8 cellular contexts compared by ENCODE assay signal in the genomic region with DNA sequence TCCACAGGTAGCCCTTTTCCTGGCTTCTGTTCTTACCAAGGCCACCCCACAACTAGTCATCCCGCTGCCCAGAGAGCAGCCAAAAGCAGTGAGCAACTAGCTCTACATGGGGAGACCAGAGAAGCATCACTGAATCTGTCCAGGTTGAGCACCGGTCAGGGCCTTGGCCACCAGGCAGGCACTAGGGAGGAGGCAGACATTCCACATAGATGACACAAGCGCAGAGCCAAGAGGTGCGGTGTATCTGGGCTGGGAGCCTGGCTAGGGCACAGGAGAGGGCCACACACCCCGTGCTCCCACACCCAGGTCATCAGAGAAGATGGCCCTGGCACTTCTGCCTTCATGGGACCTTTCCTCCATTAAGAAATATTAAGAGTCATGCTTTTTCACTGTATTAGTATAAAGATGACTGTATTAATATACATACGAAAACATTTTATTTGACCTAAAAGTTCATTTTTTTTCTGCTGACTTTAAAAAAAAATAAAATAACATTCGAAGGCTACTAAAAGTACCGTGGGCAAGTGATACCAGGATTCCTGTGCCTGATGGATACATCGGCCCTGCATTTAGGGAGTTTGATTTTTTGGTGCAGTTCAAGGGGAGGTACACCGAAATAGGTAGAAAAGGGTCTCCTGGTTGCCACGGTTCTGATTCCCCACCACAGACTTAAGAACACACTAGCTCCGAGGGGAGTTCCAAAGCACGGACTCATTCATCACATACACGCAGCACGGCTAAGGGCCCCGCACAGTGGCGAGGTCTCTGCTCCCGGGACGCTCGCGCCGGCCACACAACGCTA. TPM values are rescaled to one million over a fixed set of nuclear protein-coding genes. Genes with fewer than 3 reads are reported as not detected.
DNase-seq lines count a peak whose midpoint lies in the region; ATAC-seq, FAIRE-seq and TF ChIP-seq lines count a peak whose summit lies in the region.

No MANE protein-coding gene starts in this region.

- DNase-seq in T-helper 1 cell (no peak), MM.1S (no peak), T47D (ENCODE audit: low read depth in 1 of 2, low spot score in 1 of 2) (peak; percentile 66 to 84), HepG2 (ENCODE audit: low spot score) (peak; percentile 63), tibial nerve (ENCODE audit: low spot score in 2 of 2) (no peak), DMS153 treated with DMSO at 0.1 percent for 48 hours (lab: John Stamatoyannopoulos, UW; ENCODE audit: unreplicated experiment) (no peak), NCI-H146 treated with DMSO at 0.1 percent for 48 hours (lab: John Stamatoyannopoulos, UW; ENCODE audit: unreplicated experiment) (no peak)

- peaks cover 41% of the 10 kb centered on the region for H3K4me1 ChIP-seq in MM.1S (ENCODE audit: low read length)
- H3K4me1 ChIP-seq in HepG2 (ENCODE audit: insufficient read depth, low read length): peaks cover 67% of the 10 kb centered on the region
- H3K4me1 ChIP-seq in tibial nerve: peaks cover 0 to 62% (median 43%) of the 10 kb centered on the region in 4 donors

- H3K36me3 ChIP-seq in MM.1S (replicated peaks; ENCODE audit: insufficient read depth, low read length) (no peaks in the 10 kb centered on the region), HepG2 (replicated peaks in 1 of 2; ENCODE audit: control insufficient read depth in 1 of 2, insufficient read depth in 2 of 2, low read length in 2 of 2) (peaks cover 4 to 12% of the 10 kb centered on the region in 2 experiments; a peak in 3 of 5 replicates), tibial nerve (no peaks in the 10 kb centered on the region)

- H3K9ac ChIP-seq in MM.1S (ENCODE audit: low read length) (peak overlapping the region; percentile 94; the same call in 1 of the 2 replicates), HepG2 (ENCODE audit: insufficient read depth, low read depth, low read length) (peak overlapping the region; percentile 93)

- H3K27ac ChIP-seq in MM.1S (ENCODE audit: low read length) (no peak overlapping the region; the same call in 1 of the 2 replicates), HepG2 (ENCODE audit: extremely low read length, insufficient read depth, low read length) (peak overlapping the region; percentile 87), tibial nerve (peak overlapping the region; percentile 72 to 95 (median 92))

- WGBS in HepG2 (ENCODE audit: low lambda C conversion rate): 14% methylated on average over 15 of the region's 23 CpGs
- 20 to 30% methylated on average over 14 to 23 of the region's 23 CpGs for WGBS in tibial nerve, 2 donors

- no peak overlapping the region for H2AFZ ChIP-seq in MM.1S (ENCODE audit: low read length)
- no peak overlapping the region for H2AFZ ChIP-seq in HepG2 (ENCODE audit: low read length)

- H3F3A ChIP-seq in MM.1S (ENCODE audit: insufficient read depth, low read length): peaks cover 10% of the 10 kb centered on the region; the same call in 1 of the 2 replicates

- H3K4me2 ChIP-seq in MM.1S (ENCODE audit: low read depth, low read length) (peak overlapping the region; percentile 80), HepG2 (ENCODE audit: low read depth, low read length) (peak overlapping the region; percentile 94)

- no peak for TF ChIP-seq CTCF in MM.1S (IDR thresholded peaks at IDR 0.05; ENCODE audit: low read length)
- no peak for TF ChIP-seq CTCF in HepG2 (CRISPR knock-in tag; IDR thresholded peaks at IDR 0.05)
- TF ChIP-seq CTCF in tibial nerve (IDR thresholded peaks at IDR 0.05): no peak

- ATAC-seq in HepG2: peak; percentile 64

- H3K27me3 ChIP-seq in MM.1S (replicated peaks; ENCODE audit: insufficient read depth, low read length) (peaks cover 9% of the 10 kb centered on the region; the same call in 1 of the 2 replicates), HepG2 (ENCODE audit: control insufficient read depth in 1 of 2, insufficient read depth in 2 of 2, low read length in 2 of 2) (peaks cover 2 to 21% of the 10 kb centered on the region in 2 experiments; a peak in 4 of 5 replicates), tibial nerve (no peaks in the 10 kb centered on the region)

- H3K4me3 ChIP-seq in MM.1S (ENCODE audit: low read length) (peak overlapping the region; percentile 99), HepG2 (replicated peaks in 1 of 3; ENCODE audit: insufficient read depth in 1 of 3, low read depth in 2 of 3, low read length in 3 of 3) (peak overlapping the region; percentile 90 to 97 (median 97)), tibial nerve (peak overlapping the region; percentile 71 to 93 (median 79))

- CTCF ChIA-PET in HepG2 (lab: Yijun Ruan, JAX; ENCODE audit: low intra/inter-chr PET ratio, low total read pairs): no interaction called here

- peak; percentile 65 for FAIRE-seq in HepG2 (lab: Jason Lieb, UNC)

- no peaks in the 10 kb centered on the region for H3K36me3 Mint-ChIP-seq in T-helper 1 cell treated with Interleukin-12 subunit alpha and Interleukin-12 subunit beta and Interleukin-4 antibody, amounts not matched to agents 30 μg/mL and 1 μg/mL, for 36 hours (ENCODE audit: low read depth)

- in situ Hi-C loops in T47D (cut with HindIII; ENCODE audit: low pct_unique_long_range_greater_than_20kb, low sequenced_read_pairs): no loop called here
- in situ Hi-C loops in HepG2 (cut with HindIII; ENCODE audit: extremely low pct_ligation_motif_present, low pct_unique_long_range_greater_than_20kb): no loop called here

- TF ChIP-seq EP300 in HepG2 (IDR thresholded peaks at IDR 0.05; ENCODE audit: low read depth in 2 of 2, low read length in 2 of 2): no peak
- no peak for TF ChIP-seq EP300 in HepG2 (CRISPR knock-in tag; IDR thresholded peaks at IDR 0.05; ENCODE audit: borderline replicate concordance)
- TF ChIP-seq EP300 in tibial nerve (IDR thresholded peaks at IDR 0.05): no peak

- H3K27me3 Mint-ChIP-seq in T-helper 1 cell treated with Interleukin-12 subunit alpha and Interleukin-12 subunit beta and Interleukin-4 antibody, amounts not matched to agents 30 μg/mL and 1 μg/mL, for 36 hours (ENCODE audit: low read depth): peaks cover 4% of the 10 kb centered on the region

- BruUV-seq in HepG2 (replicated peaks; lab: Mats Ljungman, UMichigan): TSS peak; percentile 85

- H3K27ac Mint-ChIP-seq in T-helper 1 cell treated with Interleukin-12 subunit alpha and Interleukin-12 subunit beta and Interleukin-4 antibody, amounts not matched to agents 30 μg/mL and 1 μg/mL, for 36 hours: peak overlapping the region; percentile 41

- TF ChIP-seq POLR2A in HepG2 (IDR thresholded peaks at IDR 0.05; ENCODE audit: insufficient read depth in 1 of 2, low read depth in 2 of 2, low read length in 2 of 2) (peak in 1 of 2 experiments; percentile 56; a peak in 2 of 4 replicates), tibial nerve (IDR thresholded peaks at IDR 0.05) (no peak)

- peak overlapping the region; percentile 80 for H3K4me3 Mint-ChIP-seq in T-helper 1 cell treated with Interleukin-12 subunit alpha and Interleukin-12 subunit beta and Interleukin-4 antibody, amounts not matched to agents 30 μg/mL and 1 μg/mL, for 36 hours

- POLR2A ChIA-PET in HepG2 (lab: Yijun Ruan, JAX): interaction anchor here (1.0 to 4.1 kb wide), 6 partner anchors 11 to 359 kb away, joined by 3 to 22 read pairs (median 4); partner anchors contain the start of genes CDC45, CLTCL1, ESS2 and SLC25A1

- no peaks in the 10 kb centered on the region for H3K9me2 ChIP-seq in MM.1S (replicated peaks; ENCODE audit: insufficient read depth, low read length)

- H3K9me3 Mint-ChIP-seq in T-helper 1 cell treated with Interleukin-12 subunit alpha and Interleukin-12 subunit beta and Interleukin-4 antibody, amounts not matched to agents 30 μg/mL and 1 μg/mL, for 36 hours: no peaks in the 10 kb centered on the region

- H3K79me2 ChIP-seq in MM.1S (ENCODE audit: low read length) (peaks cover 61% of the 10 kb centered on the region), HepG2 (ENCODE audit: insufficient read depth, low read length) (peaks cover 56% of the 10 kb centered on the region)

- H3K9me3 ChIP-seq in MM.1S (replicated peaks; ENCODE audit: insufficient read depth, low read length): no peaks in the 10 kb centered on the region
- no peaks in the 10 kb centered on the region for H3K9me3 ChIP-seq in HepG2 (ENCODE audit: low read length)
- H3K9me3 ChIP-seq in tibial nerve: no peaks in the 10 kb centered on the region

- no peak for TF ChIP-seq RAD21 in HepG2 (CRISPR knock-in tag; IDR thresholded peaks at IDR 0.05)

- intact Hi-C loops in HepG2 (cut with micrococcal nuclease; ENCODE audit: unreplicated experiment): no loop called here

- H4K20me1 ChIP-seq in MM.1S (ENCODE audit: insufficient read depth, low read length) (peaks cover 32% of the 10 kb centered on the region), HepG2 (ENCODE audit: insufficient read depth, low read length) (peaks cover 46% of the 10 kb centered on the region)

- peaks cover 40% of the 10 kb centered on the region for H3K4me1 Mint-ChIP-seq in T-helper 1 cell treated with Interleukin-12 subunit alpha and Interleukin-12 subunit beta and Interleukin-4 antibody, amounts not matched to agents 30 μg/mL and 1 μg/mL, for 36 hours (ENCODE audit: low read depth)

RNA-seq across cellular contexts. Expression of gene DGCR2, which starts 1.2 kb away (rescaled TPM):
- total RNA-seq in HepG2 (2016; rRNA removed; fragmentation: Illumina TruSeq; extraction: Trizol): 13.1 and 35.3 TPM in 2 replicates
- 3.2 and 3.3 TPM in 2 replicates for total RNA-seq in HepG2 (2016; cell fraction: cytosol; rRNA removed; fragmentation: Illumina TruSeq; extraction: Trizol; ENCODE audit: low read depth)
- total RNA-seq in HepG2 (2016; cell fraction: insoluble cytoplasmic fraction; rRNA removed; fragmentation: Illumina TruSeq; extraction: Trizol): 11.4 and 34.3 TPM in 2 replicates
- 7.2 and 7.5 TPM in 2 replicates for total RNA-seq in HepG2 (2016; cell fraction: membrane; rRNA removed; fragmentation: Illumina TruSeq; extraction: Trizol)
- 34.8 and 37.6 TPM in 2 replicates for total RNA-seq in HepG2 (2016; cell fraction: nucleus; rRNA removed; fragmentation: Illumina TruSeq; extraction: Trizol)
- 23.1 and 27.6 TPM in 2 replicates for polyA plus RNA-seq in HepG2 (2011; rRNA removed)
- 25.5 and 27.7 TPM in 2 replicates for polyA plus RNA-seq in HepG2 (2011; cell fraction: cytosol; rRNA removed)
- polyA plus RNA-seq in HepG2 (2011; cell fraction: nucleus; rRNA removed): 29.9 and 34.4 TPM in 2 replicates
- polyA plus RNA-seq in HepG2 (2012): 25.6 and 27.4 TPM in 2 replicates
- 1.5 TPM in 2 replicates for polyA plus RNA-seq in HepG2 (2016; cell fraction: cytosol; fragmentation: Illumina TruSeq; extraction: Trizol; ENCODE audit: low read depth)
- 10.5 and 13.9 TPM in 2 replicates for polyA plus RNA-seq in HepG2 (2016; cell fraction: insoluble cytoplasmic fraction; fragmentation: Illumina TruSeq; extraction: Trizol; ENCODE audit: low read depth)
- 3.2 and 3.5 TPM in 2 replicates for polyA plus RNA-seq in HepG2 (2016; cell fraction: membrane; fragmentation: Illumina TruSeq; extraction: Trizol; ENCODE audit: low read depth)
- 46.9 and 47.1 TPM in 2 replicates for polyA plus RNA-seq in HepG2 (2016; cell fraction: nucleus; fragmentation: Illumina TruSeq; extraction: Trizol; ENCODE audit: insufficient read depth, low read depth)
- polyA minus RNA-seq in HepG2 (2011; rRNA and poly(A)+ RNA removed; ENCODE audit: low replicate concordance): 21.9 and 57.1 TPM in 2 replicates
- 20.8 and 23.5 TPM in 2 replicates for polyA minus RNA-seq in HepG2 (2011; cell fraction: cytosol; rRNA and poly(A)+ RNA removed)
- 18.0 and 21.3 TPM in 2 replicates for polyA minus RNA-seq in HepG2 (2011; cell fraction: nucleus; rRNA and poly(A)+ RNA removed)
- 10 to 100 TPM; 57.6 to 68.0 (median 58.9) TPM for total RNA-seq in tibial nerve

RNA-seq across cellular contexts. Expression of gene TSSK2, which starts 10.1 kb away (rescaled TPM):
- not detected in 2 replicates for total RNA-seq in HepG2 (2016; rRNA removed; fragmentation: Illumina TruSeq; extraction: Trizol)
- total RNA-seq in HepG2 (2016; cell fraction: cytosol; rRNA removed; fragmentation: Illumina TruSeq; extraction: Trizol; ENCODE audit: low read depth): not detected in 2 replicates
- not detected in 2 replicates for total RNA-seq in HepG2 (2016; cell fraction: insoluble cytoplasmic fraction; rRNA removed; fragmentation: Illumina TruSeq; extraction: Trizol)
- not detected in 2 replicates for total RNA-seq in HepG2 (2016; cell fraction: membrane; rRNA removed; fragmentation: Illumina TruSeq; extraction: Trizol)
- total RNA-seq in HepG2 (2016; cell fraction: nucleus; rRNA removed; fragmentation: Illumina TruSeq; extraction: Trizol): not detected in 2 replicates
- not detected in 2 replicates for polyA plus RNA-seq in HepG2 (2011; rRNA removed)
- polyA plus RNA-seq in HepG2 (2011; cell fraction: cytosol; rRNA removed): not detected in 2 replicates
- not detected in 2 replicates for polyA plus RNA-seq in HepG2 (2011; cell fraction: nucleus; rRNA removed)
- polyA plus RNA-seq in HepG2 (2012): not detected in 2 replicates
- polyA plus RNA-seq in HepG2 (2016; cell fraction: cytosol; fragmentation: Illumina TruSeq; extraction: Trizol; ENCODE audit: low read depth): not detected in 2 replicates
- polyA plus RNA-seq in HepG2 (2016; cell fraction: insoluble cytoplasmic fraction; fragmentation: Illumina TruSeq; extraction: Trizol; ENCODE audit: low read depth): not detected in 2 replicates
- polyA plus RNA-seq in HepG2 (2016; cell fraction: membrane; fragmentation: Illumina TruSeq; extraction: Trizol; ENCODE audit: low read depth): not detected in 2 replicates
- polyA plus RNA-seq in HepG2 (2016; cell fraction: nucleus; fragmentation: Illumina TruSeq; extraction: Trizol; ENCODE audit: insufficient read depth, low read depth): not detected in 2 replicates
- not detected in 2 replicates for polyA minus RNA-seq in HepG2 (2011; rRNA and poly(A)+ RNA removed; ENCODE audit: low replicate concordance)
- not detected in 2 replicates for polyA minus RNA-seq in HepG2 (2011; cell fraction: cytosol; rRNA and poly(A)+ RNA removed)
- not detected in 2 replicates for polyA minus RNA-seq in HepG2 (2011; cell fraction: nucleus; rRNA and poly(A)+ RNA removed)
- under 1 TPM in 1 of 4 donors, not detected in 3; 0.30 TPM for total RNA-seq in tibial nerve

RNA-seq across cellular contexts. Expression of gene ESS2, which starts 23.4 kb away (rescaled TPM):
- total RNA-seq in HepG2 (2016; rRNA removed; fragmentation: Illumina TruSeq; extraction: Trizol) (7.6 and 8.9 TPM in 2 replicates), tibial nerve (10 to 100 TPM; 15.3 to 18.6 (median 16.4) TPM)
- total RNA-seq in HepG2 (2016; cell fraction: cytosol; rRNA removed; fragmentation: Illumina TruSeq; extraction: Trizol; ENCODE audit: low read depth): 1.4 and 1.9 TPM in 2 replicates
- 7.9 and 8.1 TPM in 2 replicates for total RNA-seq in HepG2 (2016; cell fraction: insoluble cytoplasmic fraction; rRNA removed; fragmentation: Illumina TruSeq; extraction: Trizol)
- 4.1 and 4.3 TPM in 2 replicates for total RNA-seq in HepG2 (2016; cell fraction: membrane; rRNA removed; fragmentation: Illumina TruSeq; extraction: Trizol)
- 4.9 and 6.3 TPM in 2 replicates for total RNA-seq in HepG2 (2016; cell fraction: nucleus; rRNA removed; fragmentation: Illumina TruSeq; extraction: Trizol)
- polyA plus RNA-seq in HepG2 (2011; rRNA removed): 7.7 and 9.4 TPM in 2 replicates
- 6.7 and 9.6 TPM in 2 replicates for polyA plus RNA-seq in HepG2 (2011; cell fraction: cytosol; rRNA removed)
- polyA plus RNA-seq in HepG2 (2011; cell fraction: nucleus; rRNA removed): 18.1 and 19.0 TPM in 2 replicates
- 6.1 and 7.0 TPM in 2 replicates for polyA plus RNA-seq in HepG2 (2012)
- 2.1 and 2.6 TPM in 2 replicates for polyA plus RNA-seq in HepG2 (2016; cell fraction: cytosol; fragmentation: Illumina TruSeq; extraction: Trizol; ENCODE audit: low read depth)
- polyA plus RNA-seq in HepG2 (2016; cell fraction: insoluble cytoplasmic fraction; fragmentation: Illumina TruSeq; extraction: Trizol; ENCODE audit: low read depth): 9.6 and 10.8 TPM in 2 replicates
- polyA plus RNA-seq in HepG2 (2016; cell fraction: membrane; fragmentation: Illumina TruSeq; extraction: Trizol; ENCODE audit: low read depth): 3.7 and 3.8 TPM in 2 replicates
- 17.9 and 18.0 TPM in 2 replicates for polyA plus RNA-seq in HepG2 (2016; cell fraction: nucleus; fragmentation: Illumina TruSeq; extraction: Trizol; ENCODE audit: insufficient read depth, low read depth)
- polyA minus RNA-seq in HepG2 (2011; rRNA and poly(A)+ RNA removed; ENCODE audit: low replicate concordance): 5.0 and 5.6 TPM in 2 replicates
- polyA minus RNA-seq in HepG2 (2011; cell fraction: cytosol; rRNA and poly(A)+ RNA removed): 3.7 and 4.4 TPM in 2 replicates
- 4.8 and 6.2 TPM in 2 replicates for polyA minus RNA-seq in HepG2 (2011; cell fraction: nucleus; rRNA and poly(A)+ RNA removed)

RNA-seq across cellular contexts. Expression of gene GSC2, which starts 29.1 kb away (rescaled TPM):
- total RNA-seq in HepG2 (2016; rRNA removed; fragmentation: Illumina TruSeq; extraction: Trizol): not detected in 2 replicates
- total RNA-seq in HepG2 (2016; cell fraction: cytosol; rRNA removed; fragmentation: Illumina TruSeq; extraction: Trizol; ENCODE audit: low read depth): not detected in 2 replicates
- not detected in 2 replicates for total RNA-seq in HepG2 (2016; cell fraction: insoluble cytoplasmic fraction; rRNA removed; fragmentation: Illumina TruSeq; extraction: Trizol)
- not detected in 2 replicates for total RNA-seq in HepG2 (2016; cell fraction: membrane; rRNA removed; fragmentation: Illumina TruSeq; extraction: Trizol)
- total RNA-seq in HepG2 (2016; cell fraction: nucleus; rRNA removed; fragmentation: Illumina TruSeq; extraction: Trizol): not detected in 2 replicates
- polyA plus RNA-seq in HepG2 (2011; rRNA removed): not detected in 2 replicates
- not detected in 2 replicates for polyA plus RNA-seq in HepG2 (2011; cell fraction: cytosol; rRNA removed)
- not detected in 2 replicates for polyA plus RNA-seq in HepG2 (2011; cell fraction: nucleus; rRNA removed)
- polyA plus RNA-seq in HepG2 (2012): not detected in 2 replicates
- not detected in 2 replicates for polyA plus RNA-seq in HepG2 (2016; cell fraction: cytosol; fragmentation: Illumina TruSeq; extraction: Trizol; ENCODE audit: low read depth)
- polyA plus RNA-seq in HepG2 (2016; cell fraction: insoluble cytoplasmic fraction; fragmentation: Illumina TruSeq; extraction: Trizol; ENCODE audit: low read depth): not detected in 2 replicates
- polyA plus RNA-seq in HepG2 (2016; cell fraction: membrane; fragmentation: Illumina TruSeq; extraction: Trizol; ENCODE audit: low read depth): not detected in 2 replicates
- not detected in 2 replicates for polyA plus RNA-seq in HepG2 (2016; cell fraction: nucleus; fragmentation: Illumina TruSeq; extraction: Trizol; ENCODE audit: insufficient read depth, low read depth)
- polyA minus RNA-seq in HepG2 (2011; rRNA and poly(A)+ RNA removed; ENCODE audit: low replicate concordance): not detected in 2 replicates
- not detected in 2 replicates for polyA minus RNA-seq in HepG2 (2011; cell fraction: cytosol; rRNA and poly(A)+ RNA removed)
- not detected in 2 replicates for polyA minus RNA-seq in HepG2 (2011; cell fraction: nucleus; rRNA and poly(A)+ RNA removed)
- total RNA-seq in tibial nerve: not detected

RNA-seq across cellular contexts. Expression of gene SLC25A1, which starts 57.5 kb away (rescaled TPM):
- total RNA-seq in HepG2 (2016; rRNA removed; fragmentation: Illumina TruSeq; extraction: Trizol) (118 and 161 TPM in 2 replicates), tibial nerve (100 to 1,000 TPM in 1 of 4 donors, 10 to 100 TPM in 3; 46.9 to 100 (median 86.2) TPM)
- total RNA-seq in HepG2 (2016; cell fraction: cytosol; rRNA removed; fragmentation: Illumina TruSeq; extraction: Trizol; ENCODE audit: low read depth): 121 and 136 TPM in 2 replicates
- total RNA-seq in HepG2 (2016; cell fraction: insoluble cytoplasmic fraction; rRNA removed; fragmentation: Illumina TruSeq; extraction: Trizol): 107 and 161 TPM in 2 replicates
- 173 and 190 TPM in 2 replicates for total RNA-seq in HepG2 (2016; cell fraction: membrane; rRNA removed; fragmentation: Illumina TruSeq; extraction: Trizol)
- total RNA-seq in HepG2 (2016; cell fraction: nucleus; rRNA removed; fragmentation: Illumina TruSeq; extraction: Trizol): 74.9 and 92.0 TPM in 2 replicates
- polyA plus RNA-seq in HepG2 (2011; rRNA removed): 49.4 and 57.3 TPM in 2 replicates
- polyA plus RNA-seq in HepG2 (2011; cell fraction: cytosol; rRNA removed): 57.0 and 78.3 TPM in 2 replicates
- polyA plus RNA-seq in HepG2 (2011; cell fraction: nucleus; rRNA removed): 92.6 and 99.0 TPM in 2 replicates
- 71.1 and 74.4 TPM in 2 replicates for polyA plus RNA-seq in HepG2 (2012)
- 165 and 180 TPM in 2 replicates for polyA plus RNA-seq in HepG2 (2016; cell fraction: cytosol; fragmentation: Illumina TruSeq; extraction: Trizol; ENCODE audit: low read depth)
- 116 and 155 TPM in 2 replicates for polyA plus RNA-seq in HepG2 (2016; cell fraction: insoluble cytoplasmic fraction; fragmentation: Illumina TruSeq; extraction: Trizol; ENCODE audit: low read depth)
- polyA plus RNA-seq in HepG2 (2016; cell fraction: membrane; fragmentation: Illumina TruSeq; extraction: Trizol; ENCODE audit: low read depth): 187 and 190 TPM in 2 replicates
- polyA plus RNA-seq in HepG2 (2016; cell fraction: nucleus; fragmentation: Illumina TruSeq; extraction: Trizol; ENCODE audit: insufficient read depth, low read depth): 160 and 164 TPM in 2 replicates
- polyA minus RNA-seq in HepG2 (2011; rRNA and poly(A)+ RNA removed; ENCODE audit: low replicate concordance): 31.1 and 76.9 TPM in 2 replicates
- 45.0 and 48.0 TPM in 2 replicates for polyA minus RNA-seq in HepG2 (2011; cell fraction: cytosol; rRNA and poly(A)+ RNA removed)
- polyA minus RNA-seq in HepG2 (2011; cell fraction: nucleus; rRNA and poly(A)+ RNA removed): 13.5 and 13.8 TPM in 2 replicates

Comparison
In these comparisons a context has a peak if more than half of its experiments do, and no peak if none do; other contexts are left out.
1. DNase-seq: peak in T47D (2 of 2) and HepG2 (single experiment); none in T-helper 1 cell (0 of 5), MM.1S (single experiment), tibial nerve (0 of 2), DMS153 treated with DMSO at 0.1 percent for 48 hours (single experiment) and NCI-H146 treated with DMSO at 0.1 percent for 48 hours (single experiment).
2. Peak in every context shown above with its lines, with median percentiles within 50 percentile points of each other: H3K4me3 ChIP-seq.